Comparison of ENCODE assay signal across 1 cellular context in the genomic region with DNA sequence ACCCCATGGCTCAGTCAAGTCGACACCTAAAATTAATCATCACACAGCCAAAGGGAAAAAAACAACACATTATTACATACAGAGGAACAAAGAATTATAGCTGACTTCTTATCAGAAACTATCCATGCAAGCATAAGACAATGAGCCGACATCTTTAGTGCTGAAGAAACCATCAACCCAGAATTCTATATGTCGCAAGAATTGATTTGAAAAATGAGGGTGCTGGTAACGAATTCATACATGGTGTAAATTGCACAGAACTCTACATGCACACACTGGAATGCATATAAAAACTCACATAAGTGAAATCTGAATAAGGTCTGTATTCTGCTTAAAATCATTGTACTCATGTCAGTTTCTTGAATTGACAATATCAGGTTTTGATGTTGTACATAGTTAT.
TF ChIP-seq lines count a peak whose summit lies in the region.

No MANE protein-coding gene starts in this region.

TF ChIP-seq in SK-N-SH, 30 proteins besides CTCF, POLR2A, EP300 and RAD21 (continued from another document):
- TF ChIP-seq ELF1 (IDR thresholded peaks at IDR 0.05) (no peak), EZH2phosphoT487 (IDR thresholded peaks at IDR 0.05; ENCODE audit: borderline replicate concordance, low read depth) (no peak), YY1 (IDR thresholded peaks at IDR 0.05; ENCODE audit: low read depth) (no peak), SIN3A (IDR thresholded peaks at IDR 0.05; ENCODE audit: borderline replicate concordance, low read depth, low read length) (no peak), MEF2A (IDR thresholded peaks at IDR 0.05; ENCODE audit: borderline replicate concordance, low read depth) (no peak), SMC3 (IDR thresholded peaks at IDR 0.05; ENCODE audit: low read depth, low read length) (no peak), GABPA (IDR thresholded peaks at IDR 0.05; ENCODE audit: low read depth) (no peak)
- TF ChIP-seq, protein P1, sequence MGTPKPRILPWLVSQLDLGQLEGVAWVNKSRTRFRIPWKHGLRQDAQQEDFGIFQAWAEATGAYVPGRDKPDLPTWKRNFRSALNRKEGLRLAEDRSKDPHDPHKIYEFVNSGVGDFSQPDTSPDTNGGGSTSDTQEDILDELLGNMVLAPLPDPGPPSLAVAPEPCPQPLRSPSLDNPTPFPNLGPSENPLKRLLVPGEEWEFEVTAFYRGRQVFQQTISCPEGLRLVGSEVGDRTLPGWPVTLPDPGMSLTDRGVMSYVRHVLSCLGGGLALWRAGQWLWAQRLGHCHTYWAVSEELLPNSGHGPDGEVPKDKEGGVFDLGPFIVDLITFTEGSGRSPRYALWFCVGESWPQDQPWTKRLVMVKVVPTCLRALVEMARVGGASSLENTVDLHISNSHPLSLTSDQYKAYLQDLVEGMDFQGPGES (IDR thresholded peaks at IDR 0.05; ENCODE audit: low read depth, low read length) = no peak
TF ChIP-seq in SK-N-SH: peak in this region for 0.
